Comparison of ENCODE assay signal across 16 cellular contexts in the genomic region with DNA sequence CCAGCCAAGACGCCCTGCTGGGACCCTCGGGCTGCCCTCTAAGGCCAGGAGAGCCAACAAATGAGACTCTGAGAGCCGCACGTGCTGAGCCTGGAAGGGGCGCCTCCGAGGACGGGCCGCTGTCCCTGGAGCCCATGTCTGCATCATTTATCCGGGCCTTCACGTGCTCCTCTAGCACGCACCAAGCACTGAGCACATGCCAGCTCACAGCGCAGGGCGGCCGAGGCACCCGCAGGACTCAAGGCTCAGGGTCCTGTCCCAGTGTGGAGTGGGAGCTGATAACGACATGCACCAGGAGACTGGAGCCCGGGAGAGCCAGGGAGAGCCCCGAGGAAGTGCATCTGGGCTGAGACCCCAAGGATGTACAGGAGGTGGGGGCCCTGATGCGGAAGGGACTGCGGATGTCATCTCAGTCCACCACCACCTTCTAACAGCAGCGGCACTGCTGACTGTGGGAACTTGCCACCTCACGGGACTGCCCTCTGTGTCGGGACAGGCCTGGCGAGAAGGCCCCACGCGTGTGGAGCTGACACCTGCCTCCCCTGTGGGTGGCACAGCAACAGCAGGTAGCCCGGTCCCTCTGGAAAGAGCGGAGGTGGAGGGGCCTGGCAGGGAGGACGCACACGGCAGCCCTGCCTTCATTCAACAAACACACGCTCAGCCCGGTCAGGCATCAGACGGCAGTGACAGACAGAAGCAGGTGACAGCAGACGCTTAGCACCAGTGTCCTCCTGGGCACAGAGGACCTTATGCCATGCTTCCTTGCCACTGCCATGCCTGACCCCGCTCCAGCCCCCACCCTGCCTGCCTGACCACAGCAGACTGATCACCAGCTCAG.
A peak's percentile ranks its signal among the peaks of the same experiment; 100 is the strongest.
DNase-seq lines count a peak whose midpoint lies in the region; ATAC-seq and TF ChIP-seq lines count a peak whose summit lies in the region.
"Had no signal": no experiment of that assay in that cellular context is flagged by ENCODE, and none has a peak within 500 bp of the region (broad histone marks: within the 10 kb centered on the region; RNA-seq: fewer than 3 reads in every experiment).

No MANE protein-coding gene starts in this region.

- no peaks in the 10 kb centered on the region for H4K20me1 ChIP-seq in GM23248 (ENCODE audit: insufficient read depth)

- no peaks in the 10 kb centered on the region for H3K9me2 ChIP-seq in GM23248 (ENCODE audit: insufficient read depth)
- H3K9me2 ChIP-seq: SK-N-SH had no signal

- POLR2A ChIA-PET in HEK293 (lab: Yijun Ruan, JAX) = interaction anchor here (1.0 kb wide), 1 partner anchor 16 kb away, joined by 4 read pairs; no protein-coding TSS in a partner anchor

- no peak overlapping the region for H3K9ac ChIP-seq in GM23248
- H3K9ac ChIP-seq: SK-N-SH had no signal

- ATAC-seq in left colon (no peak), sciatic nerve (no peak)
- ATAC-seq: activated T-helper 17 cell treated with anti-CD3 and anti-CD28 coated beads, Interleukin-2, amount 50 U/mL, for 72 hours; esophagus mucosa had no signal

- H3K9me3 ChIP-seq in HEK293 (ENCODE audit: control insufficient read depth, insufficient read depth, low read depth, low read length) (no peaks in the 10 kb centered on the region), GM23248 (ENCODE audit: low read depth) (no peaks in the 10 kb centered on the region)
- H3K9me3 ChIP-seq: ovary, SK-N-SH had no signal

- in situ Hi-C loops in GM23248 (cut with MboI) = no loop called here

- H2AFZ ChIP-seq in GM23248 = no peak overlapping the region

- H3K27me3 ChIP-seq in GM23248 (replicated peaks; ENCODE audit: insufficient read depth) = no peaks in the 10 kb centered on the region
- H3K27me3 ChIP-seq: ovary had no signal

- no peaks in the 10 kb centered on the region for H3K4me1 ChIP-seq in HEK293 (ENCODE audit: control insufficient read depth, insufficient read depth, low read length)
- H3K4me1 ChIP-seq in GM23248 (ENCODE audit: insufficient read depth) = no peaks in the 10 kb centered on the region

- no peaks in the 10 kb centered on the region for H3K79me2 ChIP-seq in GM23248 (ENCODE audit: insufficient read depth)

- no peak overlapping the region for H3K27ac ChIP-seq in HEK293 (ENCODE audit: extremely low read depth, low read depth, low read length)
- peak overlapping the region; percentile 59 for H3K27ac ChIP-seq in VCaP
- H3K27ac ChIP-seq in GM23248 = no peak overlapping the region
- H3K27ac ChIP-seq: ovary had no signal

- TF ChIP-seq CTCF in HEK293 (tag by site-specific recombination; IDR thresholded peaks at IDR 0.05) (no peak), VCaP (conservative IDR thresholded peaks at IDR 0.05) (no peak)

- peak; percentile 1 to 18 for DNase-seq in left colon
- peak; percentile 41 for DNase-seq in sciatic nerve (ENCODE audit: low spot score)
- no peak for DNase-seq in SIG-M5 treated with dmso at 0.1 percent for 504 hours (lab: John Stamatoyannopoulos, UW; ENCODE audit: unreplicated experiment)
- DNase-seq in GM23248 = no peak
- DNase-seq in LoVo (ENCODE audit: low spot score) = no peak
- DNase-seq: activated CD8-positive, alpha-beta memory T cell treated with anti-CD3 and anti-CD28 coated beads for 24 hours; C1 segment of cervical spinal cord; dermis blood vessel endothelial cell; Kasumi-1; NCI-H1694 treated with DMSO at 0.1 percent for 48 hours; SK-N-SH had no signal

- CTCF ChIA-PET in HEK293 (lab: Yijun Ruan, JAX) = no interaction called here

- no peaks in the 10 kb centered on the region for H3K36me3 ChIP-seq in HEK293 (ENCODE audit: control insufficient read depth in 2 of 2, insufficient read depth in 1 of 2, low read length in 2 of 2)
- H3K36me3 ChIP-seq in GM23248 (ENCODE audit: low read depth) = no peaks in the 10 kb centered on the region
- H3K36me3 ChIP-seq: ovary had no signal

- no peak overlapping the region for H3K4me2 ChIP-seq in GM23248 (ENCODE audit: unreplicated experiment)
- H3K4me2 ChIP-seq: SK-N-SH had no signal

- intact Hi-C loops in left colon (cut with DNase I, micrococcal nuclease) = no loop called here
- intact Hi-C loops in sciatic nerve (cut with DNase I) = no loop called here

- WGBS in GM23248 (ENCODE audit: low coverage in 1 of 2, low lambda C conversion rate in 2 of 2, missing lambda C conversion rate in 2 of 2), 2 experiments = 89 to 94% methylated on average over 29 to 34 of the region's 35 CpGs

- no peak overlapping the region for H3K4me3 ChIP-seq in HEK293 (ENCODE audit: low read depth, low read length)
- no peak overlapping the region for H3K4me3 ChIP-seq in GM23248
- H3K4me3 ChIP-seq: ovary had no signal

- no peaks in the 10 kb centered on the region for H3F3A ChIP-seq in GM23248 (ENCODE audit: insufficient read depth)

TF ChIP-seq in HEK293, 187 proteins besides CTCF, POLR2A, EP300 and RAD21:
- TF ChIP-seq, protein P1, sequence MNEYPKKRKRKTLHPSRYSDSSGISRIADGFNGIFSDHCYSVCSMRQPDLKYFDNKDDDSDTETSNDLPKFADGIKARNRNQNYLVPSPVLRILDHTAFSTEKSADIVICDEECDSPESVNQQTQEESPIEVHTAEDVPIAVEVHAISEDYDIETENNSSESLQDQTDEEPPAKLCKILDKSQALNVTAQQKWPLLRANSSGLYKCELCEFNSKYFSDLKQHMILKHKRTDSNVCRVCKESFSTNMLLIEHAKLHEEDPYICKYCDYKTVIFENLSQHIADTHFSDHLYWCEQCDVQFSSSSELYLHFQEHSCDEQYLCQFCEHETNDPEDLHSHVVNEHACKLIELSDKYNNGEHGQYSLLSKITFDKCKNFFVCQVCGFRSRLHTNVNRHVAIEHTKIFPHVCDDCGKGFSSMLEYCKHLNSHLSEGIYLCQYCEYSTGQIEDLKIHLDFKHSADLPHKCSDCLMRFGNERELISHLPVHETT (tag by site-specific recombination; IDR thresholded peaks at IDR 0.05) = no peak
- TF ChIP-seq, protein P2, sequence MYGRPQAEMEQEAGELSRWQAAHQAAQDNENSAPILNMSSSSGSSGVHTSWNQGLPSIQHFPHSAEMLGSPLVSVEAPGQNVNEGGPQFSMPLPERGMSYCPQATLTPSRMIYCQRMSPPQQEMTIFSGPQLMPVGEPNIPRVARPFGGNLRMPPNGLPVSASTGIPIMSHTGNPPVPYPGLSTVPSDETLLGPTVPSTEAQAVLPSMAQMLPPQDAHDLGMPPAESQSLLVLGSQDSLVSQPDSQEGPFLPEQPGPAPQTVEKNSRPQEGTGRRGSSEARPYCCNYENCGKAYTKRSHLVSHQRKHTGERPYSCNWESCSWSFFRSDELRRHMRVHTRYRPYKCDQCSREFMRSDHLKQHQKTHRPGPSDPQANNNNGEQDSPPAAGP (tag by site-specific recombination; IDR thresholded peaks at IDR 0.05) = 0 out of 2 replicates have a peak, but pooled peaks have one; percentile 47

Comparison
In these comparisons a context has a peak if more than half of its experiments do, and no peak if none do; other contexts are left out.
1. DNase-seq: peak in left colon (2 of 2) and sciatic nerve (single experiment); none in SIG-M5 treated with dmso at 0.1 percent for 504 hours (single experiment), GM23248 (single experiment) and LoVo (single experiment).